ENCODE assay signal across 18 cellular contexts in the genomic region with DNA sequence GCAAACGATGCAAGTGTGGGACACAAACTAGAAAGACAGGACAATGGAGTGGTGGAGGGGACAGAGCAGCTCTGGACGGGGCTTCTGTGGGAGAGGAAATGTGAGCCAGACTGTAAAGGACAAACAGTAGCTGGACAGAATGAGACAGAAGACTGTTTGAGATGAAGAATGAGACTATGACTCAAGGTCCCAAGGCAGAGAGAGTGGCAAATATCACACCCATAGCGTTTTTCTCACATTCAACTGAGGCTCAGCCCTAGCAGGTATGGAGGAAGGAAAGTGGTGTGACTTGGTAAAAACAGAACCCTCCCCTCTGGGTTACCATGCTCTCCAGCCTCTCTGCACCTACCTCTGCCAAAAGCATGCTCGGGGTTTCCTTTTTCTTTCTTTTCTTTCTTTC.
DNase-seq lines count a peak whose midpoint lies in the region; ATAC-seq and TF ChIP-seq lines count a peak whose summit lies in the region.
"Had no signal": no experiment of that assay in that cellular context is flagged by ENCODE, and none has a peak within 500 bp of the region (broad histone marks: within the 10 kb centered on the region; RNA-seq: fewer than 3 reads in every experiment).

No MANE protein-coding gene starts in this region.

- H2AFZ ChIP-seq in OCI-LY3 (ENCODE audit: low read depth, low read length): no peak overlapping the region

- H3K36me3 Mint-ChIP-seq in stimulated activated effector memory CD8-positive, alpha-beta T cell treated with anti-CD3 and anti-CD28 coated beads, Interleukin-12 subunit alpha, Interleukin-12 subunit beta, amount 100 ng/mL, for 72 hours: no peaks in the 10 kb centered on the region
- no peaks in the 10 kb centered on the region for H3K36me3 Mint-ChIP-seq in T-cell

- H3K27ac Mint-ChIP-seq in stimulated activated effector memory CD8-positive, alpha-beta T cell treated with anti-CD3 and anti-CD28 coated beads, Interleukin-12 subunit alpha, Interleukin-12 subunit beta, amount 100 ng/mL, for 72 hours: no peak overlapping the region
- no peak overlapping the region for H3K27ac Mint-ChIP-seq in T-cell
- H3K27ac Mint-ChIP-seq: activated CD8-positive, alpha-beta T cell treated with anti-CD3 and anti-CD28 coated beads, Interleukin-2, amount 10 ng/mL, durations not matched to agents 7 days and 5 days had no signal

- H3K9ac ChIP-seq in OCI-LY3 (ENCODE audit: low read length) (no peak overlapping the region), mucosa of stomach (ENCODE audit: low read length) (peak overlapping the region; percentile 16)

- H3K4me3 Mint-ChIP-seq in stimulated activated effector memory CD8-positive, alpha-beta T cell treated with anti-CD3 and anti-CD28 coated beads, Interleukin-12 subunit alpha, Interleukin-12 subunit beta, amount 100 ng/mL, for 72 hours: no peak overlapping the region
- H3K4me3 Mint-ChIP-seq in T-cell: no peak overlapping the region
- H3K4me3 Mint-ChIP-seq: activated CD8-positive, alpha-beta T cell treated with anti-CD3 and anti-CD28 coated beads, Interleukin-2, amount 10 ng/mL, durations not matched to agents 7 days and 5 days; nephron had no signal

- H3K27ac ChIP-seq in OCI-LY3 (ENCODE audit: low read length): no peak overlapping the region
- H3K27ac ChIP-seq: right lobe of liver, VCaP had no signal

- TF ChIP-seq CTCF in OCI-LY3 (IDR thresholded peaks at IDR 0.05; ENCODE audit: low read depth, low read length) (no peak), epithelial cell of esophagus (IDR thresholded peaks at IDR 0.05; ENCODE audit: insufficient read depth, low read depth, low read length, missing control alignments) (no peak)

- no peaks in the 10 kb centered on the region for H3K27me3 ChIP-seq in OCI-LY3 (ENCODE audit: low read depth, low read length)
- no peaks in the 10 kb centered on the region for H3K27me3 ChIP-seq in mucosa of stomach (ENCODE audit: control insufficient read depth, insufficient read depth, low read length)
- H3K27me3 ChIP-seq: left lung, right lobe of liver had no signal

- H3K4me3 ChIP-seq in OCI-LY3 (ENCODE audit: low read length) (no peak overlapping the region), epithelial cell of esophagus (ENCODE audit: low read length) (no peak overlapping the region), mucosa of stomach (ENCODE audit: low read length) (no peak overlapping the region)
- H3K4me3 ChIP-seq: HAP-1, left lung, right lobe of liver had no signal

- peak; percentile 33 for ATAC-seq in stimulated activated effector memory CD8-positive, alpha-beta T cell treated with anti-CD3 and anti-CD28 coated beads, Interleukin-12 subunit alpha, Interleukin-12 subunit beta, amount 100 ng/mL, for 72 hours
- no peak for ATAC-seq in GM19395 (IDR thresholded peaks at IDR 0.05; ENCODE audit: unreplicated experiment)
- no peak for ATAC-seq in T-cell (replicated peaks in 1 of 4)
- ATAC-seq: activated CD8-positive, alpha-beta T cell treated with anti-CD3 and anti-CD28 coated beads, Interleukin-2, amount 10 ng/mL, durations not matched to agents 7 days and 5 days had no signal

- peaks cover 21 to 28% of the 10 kb centered on the region in 2 donors for H3K27me3 Mint-ChIP-seq in T-cell

- H3K79me2 ChIP-seq in OCI-LY3 (ENCODE audit: low read length): no peaks in the 10 kb centered on the region

- POLR2A ChIA-PET in T-cell (lab: Charles Lee): no interaction called here

- H3K9me3 Mint-ChIP-seq in stimulated activated effector memory CD8-positive, alpha-beta T cell treated with anti-CD3 and anti-CD28 coated beads, Interleukin-12 subunit alpha, Interleukin-12 subunit beta, amount 100 ng/mL, for 72 hours: no peaks in the 10 kb centered on the region
- no peaks in the 10 kb centered on the region for H3K9me3 Mint-ChIP-seq in T-cell
- H3K9me3 Mint-ChIP-seq: nephron had no signal

- H3K9me3 ChIP-seq in OCI-LY3 (ENCODE audit: insufficient read depth, low read length) (no peaks in the 10 kb centered on the region), mucosa of stomach (ENCODE audit: control insufficient read depth, low read length) (no peaks in the 10 kb centered on the region)
- H3K9me3 ChIP-seq: HAP-1, left lung, right lobe of liver had no signal

- no peaks in the 10 kb centered on the region for H4K20me1 ChIP-seq in OCI-LY3 (ENCODE audit: insufficient read depth, low read length)

- H3K4me1 Mint-ChIP-seq in stimulated activated effector memory CD8-positive, alpha-beta T cell treated with anti-CD3 and anti-CD28 coated beads, Interleukin-12 subunit alpha, Interleukin-12 subunit beta, amount 100 ng/mL, for 72 hours: no peaks in the 10 kb centered on the region
- H3K4me1 Mint-ChIP-seq in T-cell: no peaks in the 10 kb centered on the region

- peaks cover 27% of the 10 kb centered on the region for H3K4me1 ChIP-seq in OCI-LY3 (ENCODE audit: low read length)
- peaks cover 50% of the 10 kb centered on the region for H3K4me1 ChIP-seq in mucosa of stomach (ENCODE audit: control insufficient read depth, insufficient read depth, low read length)
- H3K4me1 ChIP-seq: HAP-1, right lobe of liver had no signal

- DNase-seq in epithelial cell of esophagus (ENCODE audit: low read depth) (peak; percentile 52), DMS53 treated with DMSO at 0.1 percent for 48 hours (lab: John Stamatoyannopoulos, UW; ENCODE audit: unreplicated experiment) (no peak), T-cell (no peak)
- no peak for DNase-seq in stimulated activated effector memory CD8-positive, alpha-beta T cell treated with anti-CD3 and anti-CD28 coated beads, Interleukin-12 subunit alpha, Interleukin-12 subunit beta, amount 100 ng/mL, for 72 hours (ENCODE audit: low spot score in 2 of 2)
- DNase-seq in central memory CD4-positive, alpha-beta T cell: no peak
- DNase-seq: activated CD8-positive, alpha-beta T cell treated with anti-CD3 and anti-CD28 coated beads, Interleukin-2, amount 10 ng/mL, durations not matched to agents 7 days and 5 days; left lung; NCI-H2107; NCI-H774; right lobe of liver; stimulated activated CD4-positive, alpha-beta T cell treated with anti-CD3 and anti-CD28 coated beads, Interleukin-4, amount 100 ng/mL, for 24 hours; SW 1271 had no signal

- CTCF ChIA-PET in T-cell (lab: Charles Lee): no interaction called here

- H3K4me2 ChIP-seq in OCI-LY3 (ENCODE audit: low read length): peak overlapping the region; percentile 56; the same call in 1 of the 2 replicates

- H3K36me3 ChIP-seq in OCI-LY3 (replicated peaks; ENCODE audit: low read depth, low read length): no peaks in the 10 kb centered on the region
- H3K36me3 ChIP-seq in mucosa of stomach (ENCODE audit: control insufficient read depth, insufficient read depth, low read length): no peaks in the 10 kb centered on the region
- H3K36me3 ChIP-seq: HAP-1, left lung had no signal
